ENCODE assay signal across 8 cellular contexts in genomic region chr10:110425684-110426293, GRCh38.
A peak's percentile ranks its signal among the peaks of the same experiment; 100 is the strongest.
DNase-seq lines count a peak whose midpoint lies in the region; ATAC-seq and TF ChIP-seq lines count a peak whose summit lies in the region.

No MANE protein-coding gene starts in this region.

- no peaks in the 10 kb centered on the region for H3K27me3 ChIP-seq in left lung

- intact Hi-C loops in left lung (cut with DNase I): no loop called here

- no peak overlapping the region for H3K27ac ChIP-seq in left lung

- H3K36me3 ChIP-seq in left lung: no peaks in the 10 kb centered on the region

- H3K4me1 ChIP-seq in left lung: peaks cover 6 to 22% of the 10 kb centered on the region in 2 donors

- no peaks in the 10 kb centered on the region for H3K9me3 ChIP-seq in left lung

- ATAC-seq in GM21381 (IDR thresholded peaks at IDR 0.05; ENCODE audit: unreplicated experiment): peak; percentile 64
- ATAC-seq in left lung: peak; percentile 26

- no peak for TF ChIP-seq CTCF in left lung (IDR thresholded peaks at IDR 0.05)

- DNase-seq in CD1c-positive myeloid dendritic cell (ENCODE audit: extremely low spot score): peak; percentile 84
- peak; percentile 64 for DNase-seq in HS-27A (ENCODE audit: low read depth)
- peak; percentile 77 to 81 for DNase-seq in activated T-cell treated with anti-CD3 and anti-CD28 coated beads, Interleukin-2, amount 50 U/mL, for 48 hours
- no peak for DNase-seq in left lung
- no peak for DNase-seq in HT-29 (ENCODE audit: low spot score)
- DNase-seq in NCI-H69 (lab: John Stamatoyannopoulos, UW): no peak
- DNase-seq in C1 segment of cervical spinal cord (lab: John Stamatoyannopoulos, UW): no peak

- H3K4me3 ChIP-seq in left lung: no peak overlapping the region

Comparison
In these comparisons a context has a peak if more than half of its experiments do, and no peak if none do; other contexts are left out.
1. DNase-seq: peak in CD1c-positive myeloid dendritic cell (single experiment), HS-27A (single experiment) and activated T-cell treated with anti-CD3 and anti-CD28 coated beads, Interleukin-2, amount 50 U/mL, for 48 hours (2 of 2); none in left lung (0 of 2), HT-29 (single experiment), NCI-H69 (single experiment) and C1 segment of cervical spinal cord (0 of 14).